12 cellular contexts compared by ENCODE assay signal in the genomic region with DNA sequence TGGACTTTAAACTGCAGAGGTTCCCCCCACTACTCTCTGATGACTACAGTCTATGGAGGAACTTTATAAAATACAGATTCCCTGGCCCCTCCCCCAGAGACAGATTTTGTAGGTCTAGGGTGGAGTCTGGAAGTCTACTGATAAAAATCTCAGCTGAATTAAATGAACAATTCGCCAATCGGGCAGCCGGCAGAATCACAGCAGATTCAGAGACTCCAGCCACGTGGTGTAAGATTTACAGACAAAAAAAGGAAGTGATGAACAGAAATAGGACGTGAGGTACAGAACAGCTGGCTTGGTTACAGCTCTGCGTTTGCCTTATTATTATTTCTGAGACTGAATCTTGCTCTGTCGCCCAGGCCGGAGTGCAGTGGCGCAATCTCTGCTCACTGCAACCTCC. TPM values are rescaled to one million over a fixed set of nuclear protein-coding genes. Genes with fewer than 3 reads are reported as not detected.
DNase-seq lines count a peak whose midpoint lies in the region; ATAC-seq and TF ChIP-seq lines count a peak whose summit lies in the region.
"Had no signal": no experiment of that assay in that cellular context is flagged by ENCODE, and none has a peak within 500 bp of the region (broad histone marks: within the 10 kb centered on the region; RNA-seq: fewer than 3 reads in every experiment).

No MANE protein-coding gene starts in this region.

- no peak overlapping the region for H4K91ac ChIP-seq in trophoblast cell (ENCODE audit: low read depth, low read length)

- DNase-seq in KBM-7: peak; percentile 77
- DNase-seq in glutamatergic neuron: no peak
- no peak for DNase-seq in trophoblast cell
- no peak for DNase-seq in mucosa of descending colon
- DNase-seq: activated T-cell treated with anti-CD3 and anti-CD28 coated beads, Interleukin-2, amount 50 U/mL, for 1 hour; DMS153; foreskin keratinocyte; MM.1S had no signal

- no peak overlapping the region for H3K4ac ChIP-seq in trophoblast cell (ENCODE audit: low read depth, low read length)

- no peak overlapping the region for H2AFZ ChIP-seq in trophoblast cell (ENCODE audit: insufficient read depth, low read length, poor library complexity)

- H3K4me1 ChIP-seq in trophoblast cell (ENCODE audit: control insufficient read depth in 1 of 2, insufficient read depth in 2 of 2, low read length in 2 of 2): peaks cover 8 to 10% of the 10 kb centered on the region in 2 experiments
- no peaks in the 10 kb centered on the region for H3K4me1 ChIP-seq in mucosa of descending colon (ENCODE audit: low read depth)
- H3K4me1 ChIP-seq: foreskin keratinocyte had no signal

- no peak overlapping the region for H2BK12ac ChIP-seq in trophoblast cell (ENCODE audit: low read length)

- H2BK120ac ChIP-seq in trophoblast cell (ENCODE audit: insufficient read depth, low read length, poor library complexity): no peak overlapping the region

- no peak overlapping the region for H3K23ac ChIP-seq in trophoblast cell (ENCODE audit: low read length)

- H3K4me2 ChIP-seq in trophoblast cell (ENCODE audit: low read length): no peak overlapping the region

- WGBS in trophoblast cell (ENCODE audit: extremely low coverage, insufficient coverage, insufficient read length): no CpG with 5 or more reads among the region's 9 CpGs

- H3K14ac ChIP-seq in trophoblast cell (ENCODE audit: low read length): no peak overlapping the region

- peak; percentile 49 for ATAC-seq in GM21717 (IDR thresholded peaks at IDR 0.05; ENCODE audit: unreplicated experiment)
- no peak for ATAC-seq in HG02981 (IDR thresholded peaks at IDR 0.05; ENCODE audit: unreplicated experiment)
- ATAC-seq in mucosa of descending colon: no peak
- ATAC-seq: foreskin keratinocyte had no signal

- H2BK5ac ChIP-seq in trophoblast cell (ENCODE audit: low read depth, low read length, poor library complexity): no peak overlapping the region

- H4K8ac ChIP-seq in trophoblast cell (ENCODE audit: low read depth, low read length): no peak overlapping the region

- H3K27me3 Mint-ChIP-seq in glutamatergic neuron (ENCODE audit: unreplicated experiment): peaks cover 9% of the 10 kb centered on the region

- TF ChIP-seq CTCF in VCaP (conservative IDR thresholded peaks at IDR 0.05): no peak
- TF ChIP-seq CTCF in glutamatergic neuron (IDR thresholded peaks at IDR 0.05; ENCODE audit: partially characterized antibody, unreplicated experiment): no peak
- no peak for TF ChIP-seq CTCF in mucosa of descending colon (IDR thresholded peaks at IDR 0.05)

- H3K4me3 ChIP-seq in trophoblast cell (ENCODE audit: low read depth, low read length) (no peak overlapping the region), mucosa of descending colon (no peak overlapping the region)

- H3K27me3 ChIP-seq in trophoblast cell (ENCODE audit: insufficient read depth, low read length): no peaks in the 10 kb centered on the region
- H3K27me3 ChIP-seq: foreskin keratinocyte had no signal

- H3K36me3 ChIP-seq in trophoblast cell (ENCODE audit: control insufficient read depth in 1 of 2, insufficient read depth in 2 of 2, low read length in 2 of 2): no peaks in the 10 kb centered on the region
- no peaks in the 10 kb centered on the region for H3K36me3 ChIP-seq in mucosa of descending colon (ENCODE audit: low read depth)
- H3K36me3 ChIP-seq: neutrophil had no signal

- H3K18ac ChIP-seq in trophoblast cell (ENCODE audit: low read length): no peak overlapping the region

- in situ Hi-C loops in KBM-7 (cut with MboI; ENCODE audit: low pct_unique_long_range_greater_than_20kb, low sequenced_read_pairs): no loop called here

- H3K4me1 Mint-ChIP-seq in glutamatergic neuron (ENCODE audit: low read depth, unreplicated experiment): peaks cover 15% of the 10 kb centered on the region

- intact Hi-C loops in mucosa of descending colon (cut with DNase I, micrococcal nuclease): no loop called here

- peak overlapping the region; percentile 78; the same call in 1 of the 2 replicates for H3K27ac ChIP-seq in VCaP
- no peak overlapping the region for H3K27ac ChIP-seq in trophoblast cell (ENCODE audit: low read depth, low read length)
- H3K27ac ChIP-seq: foreskin keratinocyte, neutrophil had no signal

- no peak overlapping the region for H4K12ac ChIP-seq in trophoblast cell (ENCODE audit: low read depth, low read length)

- H3K36me3 Mint-ChIP-seq in glutamatergic neuron (ENCODE audit: unreplicated experiment): no peaks in the 10 kb centered on the region

- no peaks in the 10 kb centered on the region for H3K79me1 ChIP-seq in trophoblast cell (ENCODE audit: low read length)

- no peaks in the 10 kb centered on the region for H3K79me2 ChIP-seq in trophoblast cell (ENCODE audit: control insufficient read depth, insufficient read depth, low read length, poor library complexity)

- no peak overlapping the region for H3K9ac ChIP-seq in trophoblast cell (ENCODE audit: low read length)

- H2AK5ac ChIP-seq in trophoblast cell (ENCODE audit: low read length): no peak overlapping the region

- H3K9me3 ChIP-seq in trophoblast cell (ENCODE audit: insufficient read depth, low read depth, low read length) (no peaks in the 10 kb centered on the region), mucosa of descending colon (no peaks in the 10 kb centered on the region)
- H3K9me3 ChIP-seq: neutrophil had no signal

- H3K4me3 Mint-ChIP-seq in glutamatergic neuron (ENCODE audit: unreplicated experiment): no peak overlapping the region

- no peak overlapping the region for H3K27ac Mint-ChIP-seq in glutamatergic neuron (ENCODE audit: unreplicated experiment)

- H3K9me3 Mint-ChIP-seq in glutamatergic neuron (ENCODE audit: unreplicated experiment): peaks cover 1% of the 10 kb centered on the region

RNA-seq across cellular contexts. Expression of a gene that starts 21.4 kb away (rescaled TPM):
- total RNA-seq in glutamatergic neuron (ENCODE audit: unreplicated experiment) (64.1 TPM), mucosa of descending colon (10 to 100 TPM; 44.8 to 58.9 (median 52.8) TPM)
- 54.1 and 61.4 TPM in 2 replicates for polyA plus RNA-seq in trophoblast cell (2013)

RNA-seq across cellular contexts. Expression of a gene that starts 53.2 kb away (rescaled TPM):
- total RNA-seq in glutamatergic neuron (ENCODE audit: unreplicated experiment) (0.49 TPM), mucosa of descending colon (1 to 10 TPM; 2.6 to 5.0 (median 3.2) TPM)
- 0.07 and 0.08 TPM in 2 replicates for polyA plus RNA-seq in trophoblast cell (2013)
- total RNA-seq: foreskin keratinocyte had no signal
- polyA plus RNA-seq: foreskin keratinocyte had no signal
